16 cellular contexts compared by ENCODE assay signal in the genomic region with DNA sequence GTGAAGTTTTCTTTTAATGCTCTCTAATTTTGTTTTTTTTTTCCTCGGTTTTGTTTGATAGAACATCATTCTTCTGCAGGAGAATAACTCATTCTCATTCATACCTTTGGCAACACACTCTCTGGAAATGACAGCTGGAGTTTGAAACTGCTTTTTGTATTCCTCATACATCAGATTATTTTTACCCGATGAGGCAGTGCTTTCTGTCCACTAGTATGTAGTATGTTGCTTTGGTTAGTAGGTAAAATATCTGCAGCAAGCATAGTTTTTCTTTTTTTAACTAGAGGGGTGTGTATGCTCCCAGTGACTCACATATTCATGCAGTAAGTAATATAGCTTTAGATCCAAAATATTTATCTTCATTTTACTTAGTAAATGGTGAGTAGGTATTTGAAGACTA.
"Had no signal": no experiment of that assay in that cellular context is flagged by ENCODE, and none has a peak within 500 bp of the region (broad histone marks: within the 10 kb centered on the region; RNA-seq: fewer than 3 reads in every experiment).

No MANE protein-coding gene starts in this region.

- ATAC-seq: lower lobe of right lung had no signal

- H3K4me3 ChIP-seq: breast epithelium, esophagus muscularis mucosa, lower lobe of right lung, right atrium auricular region had no signal

- H3K9me3 Mint-ChIP-seq: activated naive CD4-positive, alpha-beta T cell treated with anti-CD3 and anti-CD28 coated beads, Interleukin-2, amount 10 ng/mL, durations not matched to agents 7 days and 5 days; immature natural killer cell; mesothelial cell of epicardium had no signal

- H3K4me3 Mint-ChIP-seq: activated naive CD4-positive, alpha-beta T cell treated with anti-CD3 and anti-CD28 coated beads, Interleukin-2, amount 10 ng/mL, durations not matched to agents 7 days and 5 days; immature natural killer cell; mesothelial cell of epicardium had no signal

- H3K4me1 ChIP-seq: breast epithelium had no signal

- H3K9me3 ChIP-seq: breast epithelium, esophagus muscularis mucosa, lower lobe of right lung, neutrophil, right atrium auricular region had no signal

- H3K27me3 Mint-ChIP-seq: activated naive CD4-positive, alpha-beta T cell treated with anti-CD3 and anti-CD28 coated beads, Interleukin-2, amount 10 ng/mL, durations not matched to agents 7 days and 5 days had no signal

- H3K36me3 Mint-ChIP-seq: mesothelial cell of epicardium had no signal

- H3K36me3 ChIP-seq: breast epithelium, esophagus muscularis mucosa, lower lobe of right lung, neutrophil, right atrium auricular region, WERI-Rb-1 had no signal

- FAIRE-seq: small intestine had no signal

- H3K27ac ChIP-seq: breast epithelium, esophagus muscularis mucosa, lower lobe of right lung, neutrophil, right atrium auricular region, WERI-Rb-1 had no signal

- H3K27me3 ChIP-seq: breast epithelium, esophagus muscularis mucosa, right atrium auricular region had no signal

- DNase-seq: activated CD4-positive, alpha-beta T cell treated with anti-CD3 and anti-CD28 coated beads for 4 hours; activated naive CD4-positive, alpha-beta T cell treated with anti-CD3 and anti-CD28 coated beads, Interleukin-2, amount 10 ng/mL, durations not matched to agents 7 days and 5 days; anterior cingulate cortex; glutamatergic neuron; immature natural killer cell; lower lobe of right lung; posterior cingulate gyrus; small intestine; SW 1271; trophoblast cell; WERI-Rb-1 had no signal

- H3K27ac Mint-ChIP-seq: activated naive CD4-positive, alpha-beta T cell treated with anti-CD3 and anti-CD28 coated beads, Interleukin-2, amount 10 ng/mL, durations not matched to agents 7 days and 5 days; immature natural killer cell; mesothelial cell of epicardium had no signal
